Comparison of ENCODE assay signal across 31 cellular contexts in genomic region chr9:15235658-15236057, GRCh38.
"Had no signal": no experiment of that assay in that cellular context is flagged by ENCODE, and none has a peak within 500 bp of the region (broad histone marks: within the 10 kb centered on the region; RNA-seq: fewer than 3 reads in every experiment).

No MANE protein-coding gene starts in this region.

- H3K9ac ChIP-seq: SK-N-SH had no signal

- H3K9me3 ChIP-seq: SJSA1 had no signal

- DNase-seq: activated CD4-positive, alpha-beta T cell treated with anti-CD3 and anti-CD28 coated beads, Interleukin-2, amount 50 U/mL, for 1 hour; activated CD8-positive, alpha-beta T cell treated with anti-CD3 and anti-CD28 coated beads for 36 hours; activated gamma-delta T cell treated with Interleukin-2 at 50 U/mL for 16 hours; activated naive CD4-positive, alpha-beta T cell treated with anti-CD3 and anti-CD28 coated beads, Interleukin-2, amount 10 ng/mL, durations not matched to agents 7 days and 5 days; activated naive CD8-positive, alpha-beta T cell treated with anti-CD3 and anti-CD28 coated beads for 36 hours; activated T-cell treated with anti-CD3 and anti-CD28 coated beads, Interleukin-2, amount 50 U/mL, for 48 hours; amniotic stem cell; aorta; brain microvascular endothelial cell; central memory CD4-positive, alpha-beta T cell; Kasumi-1; KG1; MG63; NCI-H1048; NCI-H1105 treated with DMSO at 0.1 percent for 48 hours; NCI-H1436; NCI-H1694; NCI-H1930; NCI-H2081 treated with DMSO at 0.1 percent for 48 hours; NCI-H510A; NCI-H526; NCI-H748 treated with DMSO at 0.1 percent for 48 hours; NK-92 treated with Interleukin-12 subunit alpha and Interleukin-12 subunit beta, amount 100 ng/mL, for 24 hours; PC-3; Peyer's patch; RPMI8226; SHP77 treated with DMSO at 0.1 percent for 48 hours; SK-N-SH had no signal

- H3K27me3 ChIP-seq: brain microvascular endothelial cell, MG63, Peyer's patch, SJSA1 had no signal

- H3K4me3 Mint-ChIP-seq: activated CD8-positive, alpha-beta T cell treated with anti-CD3 and anti-CD28 coated beads for 36 hours; activated naive CD4-positive, alpha-beta T cell treated with anti-CD3 and anti-CD28 coated beads, Interleukin-2, amount 10 ng/mL, durations not matched to agents 7 days and 5 days; activated naive CD8-positive, alpha-beta T cell treated with anti-CD3 and anti-CD28 coated beads for 36 hours; T-helper 1 cell treated with Interleukin-12 subunit alpha and Interleukin-12 subunit beta and Interleukin-4 antibody, amounts not matched to agents 30 μg/mL and 1 μg/mL, for 36 hours; T-helper 2 cell treated with Interferon-gamma antibody and Interleukin-4, amounts not matched to agents 5 μg/mL and 100 μg/mL, for 36 hours had no signal

- H3K27ac ChIP-seq: brain microvascular endothelial cell, Peyer's patch, SJSA1 had no signal

- H3K4me1 ChIP-seq: Peyer's patch, SJSA1 had no signal

- H3K36me3 ChIP-seq: brain microvascular endothelial cell, MG63, Peyer's patch, SJSA1 had no signal

- H3K4me3 ChIP-seq: MG63, Peyer's patch, SJSA1 had no signal

- ATAC-seq: activated CD8-positive, alpha-beta T cell treated with anti-CD3 and anti-CD28 coated beads for 36 hours; PC-3 had no signal

- H3K27me3 Mint-ChIP-seq: activated CD8-positive, alpha-beta T cell treated with anti-CD3 and anti-CD28 coated beads for 36 hours; activated naive CD4-positive, alpha-beta T cell treated with anti-CD3 and anti-CD28 coated beads, Interleukin-2, amount 10 ng/mL, durations not matched to agents 7 days and 5 days; activated naive CD8-positive, alpha-beta T cell treated with anti-CD3 and anti-CD28 coated beads for 36 hours had no signal

- H3K27ac Mint-ChIP-seq: activated CD8-positive, alpha-beta T cell treated with anti-CD3 and anti-CD28 coated beads for 36 hours; activated naive CD4-positive, alpha-beta T cell treated with anti-CD3 and anti-CD28 coated beads, Interleukin-2, amount 10 ng/mL, durations not matched to agents 7 days and 5 days; activated naive CD8-positive, alpha-beta T cell treated with anti-CD3 and anti-CD28 coated beads for 36 hours; T-helper 1 cell treated with Interleukin-12 subunit alpha and Interleukin-12 subunit beta and Interleukin-4 antibody, amounts not matched to agents 30 μg/mL and 1 μg/mL, for 36 hours; T-helper 2 cell treated with Interferon-gamma antibody and Interleukin-4, amounts not matched to agents 5 μg/mL and 100 μg/mL, for 36 hours had no signal
